In genomic region chr2:101267671-101268656, GRCh38 we compare ENCODE assay signal across 9 cellular contexts. TPM values are rescaled to one million over a fixed set of nuclear protein-coding genes. Genes with fewer than 3 reads are reported as not detected.
DNase-seq lines count a peak whose midpoint lies in the region; ATAC-seq and TF ChIP-seq lines count a peak whose summit lies in the region.
"Had no signal": no experiment of that assay in that cellular context is flagged by ENCODE, and none has a peak within 500 bp of the region (broad histone marks: within the 10 kb centered on the region; RNA-seq: fewer than 3 reads in every experiment).

No MANE protein-coding gene starts in this region.

- H3K27me3 ChIP-seq in neutrophil (no peaks in the 10 kb centered on the region), A673 (replicated peaks; ENCODE audit: insufficient read depth, low read depth, low read length, poor library complexity) (no peaks in the 10 kb centered on the region)

- H3K4me1 Mint-ChIP-seq in activated CD8-positive, alpha-beta T cell treated with anti-CD3 and anti-CD28 coated beads for 36 hours (ENCODE audit: low read depth): peaks cover 45% of the 10 kb centered on the region
- H3K4me1 Mint-ChIP-seq: neural crest cell had no signal

- H3K36me3 ChIP-seq in neutrophil (peaks cover 97% of the 10 kb centered on the region), A673 (ENCODE audit: insufficient read depth, low read length, poor library complexity, severe bottlenecking) (peaks cover 80% of the 10 kb centered on the region)

- H3K4me1 ChIP-seq in neutrophil (ENCODE audit: control insufficient read depth in 1 of 2, insufficient read depth in 1 of 2, low read depth in 1 of 2, low read length in 1 of 2) (no peaks in the 10 kb centered on the region), A673 (ENCODE audit: insufficient read depth, low read length, poor library complexity, severe bottlenecking) (no peaks in the 10 kb centered on the region)

- H3K9me3 ChIP-seq in neutrophil (no peaks in the 10 kb centered on the region), A673 (ENCODE audit: low read depth, low read length, poor library complexity, severe bottlenecking) (no peaks in the 10 kb centered on the region)

- peak overlapping the region; percentile 80 for H3K27ac Mint-ChIP-seq in activated CD8-positive, alpha-beta T cell treated with anti-CD3 and anti-CD28 coated beads for 36 hours

- no TSS peak for BruUV-seq in A673 (replicated peaks; lab: Mats Ljungman, UMichigan)

- intact Hi-C loops in activated CD8-positive, alpha-beta T cell treated with anti-CD3 and anti-CD28 coated beads for 36 hours (cut with micrococcal nuclease): no loop called here
- intact Hi-C loops in A673 (cut with micrococcal nuclease; ENCODE audit: unreplicated experiment): no loop called here

- H3K4me3 ChIP-seq in neutrophil (ENCODE audit: low read depth in 1 of 2, low read length in 1 of 2) (no peak overlapping the region), A673 (ENCODE audit: low read depth, low read length, poor library complexity, severe bottlenecking) (no peak overlapping the region)

- H3K9me3 Mint-ChIP-seq in activated CD8-positive, alpha-beta T cell treated with anti-CD3 and anti-CD28 coated beads for 36 hours: no peaks in the 10 kb centered on the region
- H3K9me3 Mint-ChIP-seq: neural crest cell had no signal

- TF ChIP-seq POLR2A in GM18951 (IDR thresholded peaks at IDR 0.05; ENCODE audit: extremely low read depth, insufficient read depth, insufficient read length): peak; percentile 7

- DNase-seq in activated CD8-positive, alpha-beta T cell treated with anti-CD3 and anti-CD28 coated beads for 36 hours: no peak
- DNase-seq in A172 (ENCODE audit: low spot score): no peak
- no peak for DNase-seq in A673 (ENCODE audit: low spot score)
- DNase-seq: IMR-90 had no signal

- TF ChIP-seq CTCF in activated CD8-positive, alpha-beta T cell treated with anti-CD3 and anti-CD28 coated beads for 36 hours (IDR thresholded peaks at IDR 0.05): no peak
- TF ChIP-seq CTCF in neutrophil (IDR thresholded peaks at IDR 0.05) (no peak), A673 (conservative IDR thresholded peaks at IDR 0.05; ENCODE audit: low read depth, low read length) (no peak)

- in situ Hi-C loops in GM18951 (cut with MboI; ENCODE audit: low sequenced_read_pairs, unreplicated experiment): no loop called here

- POLR2A ChIA-PET in activated CD8-positive, alpha-beta T cell treated with anti-CD3 and anti-CD28 coated beads for 36 hours (lab: Charles Lee): interaction anchor here (0.9 to 4.6 kb wide), 3 partner anchors 9 to 14 kb away, joined by 3 to 25 read pairs (median 5); partner anchors contain the start of gene CNOT11
- POLR2A ChIA-PET in A673 (lab: Charles Lee; ENCODE audit: low non-redundant PET): no interaction called here

- CTCF ChIA-PET in activated CD8-positive, alpha-beta T cell treated with anti-CD3 and anti-CD28 coated beads for 36 hours (lab: Charles Lee): interaction anchor here (1.3 kb wide), 1 partner anchor 119 kb away, joined by 4 read pairs; the partner anchor contains the start of gene CREG2
- CTCF ChIA-PET in A673 (lab: Charles Lee): no interaction called here

- H3K27me3 Mint-ChIP-seq in activated CD8-positive, alpha-beta T cell treated with anti-CD3 and anti-CD28 coated beads for 36 hours: no peaks in the 10 kb centered on the region

- peaks cover 67% of the 10 kb centered on the region for H3K36me3 Mint-ChIP-seq in activated CD8-positive, alpha-beta T cell treated with anti-CD3 and anti-CD28 coated beads for 36 hours (ENCODE audit: low read depth)

- H3K27ac ChIP-seq in neutrophil (peak overlapping the region; percentile 6), A673 (ENCODE audit: low read depth, low read length, poor library complexity, severe bottlenecking) (no peak overlapping the region)

- no peak overlapping the region for H3K4me3 Mint-ChIP-seq in activated CD8-positive, alpha-beta T cell treated with anti-CD3 and anti-CD28 coated beads for 36 hours
- H3K4me3 Mint-ChIP-seq: neural crest cell had no signal

- peak; percentile 52 for ATAC-seq in HG02623 (IDR thresholded peaks at IDR 0.05; ENCODE audit: unreplicated experiment)
- no peak for ATAC-seq in activated CD8-positive, alpha-beta T cell treated with anti-CD3 and anti-CD28 coated beads for 36 hours
- no peak for ATAC-seq in GM21526 (IDR thresholded peaks at IDR 0.05; ENCODE audit: low FRiP score, unreplicated experiment)

RNA-seq across cellular contexts. Expression of gene CNOT11, which starts 15.3 kb away (rescaled TPM):
- 10 to 100 TPM; 56.7 to 59.7 TPM for total RNA-seq in activated CD8-positive, alpha-beta T cell treated with anti-CD3 and anti-CD28 coated beads for 36 hours
- 61.9 and 68.6 TPM in 2 replicates for total RNA-seq in A172 (2014; rRNA removed; shearing (Covaris generic))
- total RNA-seq in A673 (2021): 51.7 and 53.7 TPM in 2 replicates

RNA-seq across cellular contexts. Expression of gene RNF149, which starts 40.5 kb away (rescaled TPM):
- 10 to 100 TPM; 48.7 to 53.2 TPM for total RNA-seq in activated CD8-positive, alpha-beta T cell treated with anti-CD3 and anti-CD28 coated beads for 36 hours
- 21.7 and 21.9 TPM in 2 replicates for total RNA-seq in A172 (2014; rRNA removed; shearing (Covaris generic))
- total RNA-seq in A673 (2021): 26.8 and 27.1 TPM in 2 replicates
